Comparison of ENCODE assay signal across 1 cellular context in genomic region chr22:45290410-45290936, GRCh38.
A peak's percentile ranks its signal among the peaks of the same experiment; 100 is the strongest.
TF ChIP-seq lines count a peak whose summit lies in the region.

No MANE protein-coding gene starts in this region.

TF ChIP-seq in K562, 482 proteins besides CTCF, POLR2A, EP300 and RAD21:
- TF ChIP-seq RBM15 (IDR thresholded peaks at IDR 0.05; ENCODE audit: insufficient read depth, low read length), result no peak
- TF ChIP-seq MLX (CRISPR knock-in tag; conservative IDR thresholded peaks at IDR 0.05), result no peak
- peak; percentile 77 for TF ChIP-seq BHLHE40 (IDR thresholded peaks at IDR 0.05; ENCODE audit: low read length)
- no peak for TF ChIP-seq POU5F1 (IDR thresholded peaks at IDR 0.05; ENCODE audit: borderline replicate concordance, low read depth, low read length, partially characterized antibody)
- no peak for TF ChIP-seq ZNF398 (CRISPR knock-in tag; IDR thresholded peaks at IDR 0.05)
- no peak for TF ChIP-seq OTX1 (CRISPR knock-in tag; IDR thresholded peaks at IDR 0.05)
- TF ChIP-seq CREBBP (IDR thresholded peaks at IDR 0.05; ENCODE audit: low read depth, low read length), result no peak
- TF ChIP-seq KHSRP (IDR thresholded peaks at IDR 0.05), result no peak
- TF ChIP-seq ZC3H11A (IDR thresholded peaks at IDR 0.05; ENCODE audit: low read depth, low read length), result no peak
- no peak for TF ChIP-seq PURB (CRISPR knock-in tag; IDR thresholded peaks at IDR 0.05; ENCODE audit: low read depth)
- no peak for TF ChIP-seq SMARCC2 (IDR thresholded peaks at IDR 0.05; ENCODE audit: low read depth)
- TF ChIP-seq RBM17 (IDR thresholded peaks at IDR 0.05; ENCODE audit: borderline replicate concordance, low read depth, low read length), result no peak
- TF ChIP-seq E2F3 (CRISPR knock-in tag; IDR thresholded peaks at IDR 0.05), result no peak
- no peak for TF ChIP-seq FOXM1 (IDR thresholded peaks at IDR 0.05; ENCODE audit: low read depth)
- TF ChIP-seq FOXM1 (CRISPR knock-in tag; IDR thresholded peaks at IDR 0.05; ENCODE audit: low read depth), result no peak
- TF ChIP-seq CBFA2T2 (conservative IDR thresholded peaks at IDR 0.05), result no peak
- TF ChIP-seq ZHX1 (conservative IDR thresholded peaks at IDR 0.05; ENCODE audit: low read length), result no peak
- TF ChIP-seq NRF1 (conservative IDR thresholded peaks at IDR 0.05 in 1 of 2, IDR thresholded peaks at IDR 0.05 in 1 of 2), result peak; percentile 85 to 88
- TF ChIP-seq TAL1 (IDR thresholded peaks at IDR 0.05), result no peak
- TF ChIP-seq TCF7 (IDR thresholded peaks at IDR 0.05; ENCODE audit: borderline replicate concordance), result no peak
- TF ChIP-seq MEIS2 (IDR thresholded peaks at IDR 0.05; ENCODE audit: partially characterized antibody), result peak; percentile 21
- TF ChIP-seq ZNF280A (IDR thresholded peaks at IDR 0.05; ENCODE audit: low read depth, partially characterized antibody), result no peak
- TF ChIP-seq HDAC1 (IDR thresholded peaks at IDR 0.05), result peak in 1 of 2 experiments; percentile 52; a peak in 1 of 4 replicates
- TF ChIP-seq FOXJ3 (CRISPR knock-in tag; IDR thresholded peaks at IDR 0.05), result no peak
- TF ChIP-seq E2F6 (IDR thresholded peaks at IDR 0.05; ENCODE audit: borderline replicate concordance in 1 of 2, extremely low read depth in 1 of 2, insufficient read depth in 1 of 2, insufficient read length in 1 of 2, low read depth in 1 of 2, low read length in 1 of 2, poor library complexity in 1 of 2, severe bottlenecking in 1 of 2), result no peak
- TF ChIP-seq ZNF347 (CRISPR knock-in tag; IDR thresholded peaks at IDR 0.05; ENCODE audit: low read depth), result no peak
- TF ChIP-seq RBM22 (IDR thresholded peaks at IDR 0.05; ENCODE audit: low read depth, low read length, poor library complexity, severe bottlenecking), result no peak
- TF ChIP-seq MCM3 (IDR thresholded peaks at IDR 0.05), result 0 out of 2 replicates have a peak, but pooled peaks have one; percentile 27
- no peak for TF ChIP-seq GABPB2 (CRISPR knock-in tag; conservative IDR thresholded peaks at IDR 0.05)
- no peak for TF ChIP-seq ZNF146 (CRISPR knock-in tag; IDR thresholded peaks at IDR 0.05; ENCODE audit: unreplicated experiment)
- peak; percentile 63 for TF ChIP-seq PKNOX1 (IDR thresholded peaks at IDR 0.05)
- TF ChIP-seq ZNF282 (CRISPR knock-in tag; IDR thresholded peaks at IDR 0.05), result no peak
- no peak for TF ChIP-seq FOXJ2 (tag; IDR thresholded peaks at IDR 0.05)
- TF ChIP-seq ATF7 (IDR thresholded peaks at IDR 0.05), result no peak
- no peak for TF ChIP-seq USF2 (CRISPR knock-in tag; IDR thresholded peaks at IDR 0.05)
